In the genomic region with DNA sequence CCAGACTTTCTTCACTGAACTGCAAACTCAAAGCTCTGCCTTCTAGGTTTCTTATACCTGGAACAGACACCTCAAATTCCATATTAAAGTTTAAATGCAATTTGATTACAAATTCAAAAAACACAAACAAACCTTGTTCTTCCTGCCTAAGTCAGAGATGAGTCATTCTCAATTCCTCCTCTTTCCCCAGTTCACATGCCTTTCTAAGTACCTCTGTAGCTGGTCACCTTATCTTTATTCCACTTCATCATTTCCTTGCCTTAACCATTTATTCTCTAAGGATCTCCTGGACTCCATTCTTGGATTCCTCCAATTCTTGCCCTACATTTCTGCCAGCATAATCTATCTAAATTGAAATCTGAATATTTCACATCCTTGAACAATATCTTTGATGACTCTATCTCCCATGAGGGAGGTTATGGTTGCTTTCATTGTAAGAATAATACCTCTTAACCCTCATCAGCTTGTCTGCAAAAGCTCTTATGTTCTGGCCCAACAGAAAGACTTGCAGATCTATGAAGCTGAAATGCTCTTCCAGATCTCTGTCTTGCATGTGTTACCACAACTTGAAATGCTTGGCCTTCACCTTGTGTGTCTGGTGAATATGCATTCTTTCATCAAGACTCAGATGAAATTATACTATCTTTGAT, we compare ENCODE assay signal across 1 cellular context.
TF ChIP-seq lines count a peak whose summit lies in the region.

No MANE protein-coding gene starts in this region.

TF ChIP-seq in SK-N-SH, 30 proteins besides CTCF, POLR2A, EP300 and RAD21 (continued from another document):
- TF ChIP-seq, protein P1, sequence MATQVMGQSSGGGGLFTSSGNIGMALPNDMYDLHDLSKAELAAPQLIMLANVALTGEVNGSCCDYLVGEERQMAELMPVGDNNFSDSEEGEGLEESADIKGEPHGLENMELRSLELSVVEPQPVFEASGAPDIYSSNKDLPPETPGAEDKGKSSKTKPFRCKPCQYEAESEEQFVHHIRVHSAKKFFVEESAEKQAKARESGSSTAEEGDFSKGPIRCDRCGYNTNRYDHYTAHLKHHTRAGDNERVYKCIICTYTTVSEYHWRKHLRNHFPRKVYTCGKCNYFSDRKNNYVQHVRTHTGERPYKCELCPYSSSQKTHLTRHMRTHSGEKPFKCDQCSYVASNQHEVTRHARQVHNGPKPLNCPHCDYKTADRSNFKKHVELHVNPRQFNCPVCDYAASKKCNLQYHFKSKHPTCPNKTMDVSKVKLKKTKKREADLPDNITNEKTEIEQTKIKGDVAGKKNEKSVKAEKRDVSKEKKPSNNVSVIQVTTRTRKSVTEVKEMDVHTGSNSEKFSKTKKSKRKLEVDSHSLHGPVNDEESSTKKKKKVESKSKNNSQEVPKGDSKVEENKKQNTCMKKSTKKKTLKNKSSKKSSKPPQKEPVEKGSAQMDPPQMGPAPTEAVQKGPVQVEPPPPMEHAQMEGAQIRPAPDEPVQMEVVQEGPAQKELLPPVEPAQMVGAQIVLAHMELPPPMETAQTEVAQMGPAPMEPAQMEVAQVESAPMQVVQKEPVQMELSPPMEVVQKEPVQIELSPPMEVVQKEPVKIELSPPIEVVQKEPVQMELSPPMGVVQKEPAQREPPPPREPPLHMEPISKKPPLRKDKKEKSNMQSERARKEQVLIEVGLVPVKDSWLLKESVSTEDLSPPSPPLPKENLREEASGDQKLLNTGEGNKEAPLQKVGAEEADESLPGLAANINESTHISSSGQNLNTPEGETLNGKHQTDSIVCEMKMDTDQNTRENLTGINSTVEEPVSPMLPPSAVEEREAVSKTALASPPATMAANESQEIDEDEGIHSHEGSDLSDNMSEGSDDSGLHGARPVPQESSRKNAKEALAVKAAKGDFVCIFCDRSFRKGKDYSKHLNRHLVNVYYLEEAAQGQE (IDR thresholded peaks at IDR 0.05; ENCODE audit: low read depth, low read length): no peak
- no peak for TF ChIP-seq FOXM1 (IDR thresholded peaks at IDR 0.05; ENCODE audit: low read depth)
- TF ChIP-seq, protein P2, sequence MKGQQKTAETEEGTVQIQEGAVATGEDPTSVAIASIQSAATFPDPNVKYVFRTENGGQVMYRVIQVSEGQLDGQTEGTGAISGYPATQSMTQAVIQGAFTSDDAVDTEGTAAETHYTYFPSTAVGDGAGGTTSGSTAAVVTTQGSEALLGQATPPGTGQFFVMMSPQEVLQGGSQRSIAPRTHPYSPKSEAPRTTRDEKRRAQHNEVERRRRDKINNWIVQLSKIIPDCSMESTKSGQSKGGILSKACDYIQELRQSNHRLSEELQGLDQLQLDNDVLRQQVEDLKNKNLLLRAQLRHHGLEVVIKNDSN (IDR thresholded peaks at IDR 0.05; ENCODE audit: borderline replicate concordance, low read depth): no peak
- TF ChIP-seq SMC3 (IDR thresholded peaks at IDR 0.05; ENCODE audit: low read depth, low read length): no peak
- TF ChIP-seq MXI1 (IDR thresholded peaks at IDR 0.05; ENCODE audit: low read depth, low read length): no peak
- TF ChIP-seq TCF12 (IDR thresholded peaks at IDR 0.05): no peak
- no peak for TF ChIP-seq RCOR1 (IDR thresholded peaks at IDR 0.05; ENCODE audit: low read length)
- TF ChIP-seq RXRA (IDR thresholded peaks at IDR 0.05; ENCODE audit: borderline replicate concordance, low read depth): no peak
- no peak for TF ChIP-seq RFX5 (IDR thresholded peaks at IDR 0.05; ENCODE audit: low read length)
- TF ChIP-seq TAF1 (IDR thresholded peaks at IDR 0.05; ENCODE audit: borderline replicate concordance, low read depth, low read length): no peak
- no peak for TF ChIP-seq CHD2 (IDR thresholded peaks at IDR 0.05; ENCODE audit: low read length, partially characterized antibody)
- TF ChIP-seq FOXJ3 (CRISPR knock-in tag; IDR thresholded peaks at IDR 0.05): no peak
- TF ChIP-seq GATA2 (CRISPR knock-in tag; IDR thresholded peaks at IDR 0.05): no peak
